In genomic region chr1:147890177-147890790, GRCh38 we compare ENCODE assay signal across 7 cellular contexts. TPM values are rescaled to one million over a fixed set of nuclear protein-coding genes. Genes with fewer than 3 reads are reported as not detected.
A peak's percentile ranks its signal among the peaks of the same experiment; 100 is the strongest.
DNase-seq lines count a peak whose midpoint lies in the region; ATAC-seq and TF ChIP-seq lines count a peak whose summit lies in the region.

No MANE protein-coding gene starts in this region.

- TF ChIP-seq CTCF in GM12874 (IDR thresholded peaks at IDR 0.05; ENCODE audit: insufficient read depth, low read depth, low read length) (peak; percentile 78), Peyer's patch (IDR thresholded peaks at IDR 0.05) (peak in 5 of 6 experiments; percentile 12 to 56 (median 51)), gastroesophageal sphincter (IDR thresholded peaks at IDR 0.05) (peak in 1 of 4 experiments; percentile 67)

- H3K4me3 ChIP-seq in Peyer's patch (no peak overlapping the region), gastroesophageal sphincter (no peak overlapping the region)

- no peak for TF ChIP-seq POLR2A in Peyer's patch (IDR thresholded peaks at IDR 0.05)
- TF ChIP-seq POLR2A in gastroesophageal sphincter (IDR thresholded peaks at IDR 0.05) = no peak

- intact Hi-C loops in posterior cingulate gyrus (cut with DNase I) = no loop called here

- H3K36me3 ChIP-seq in Peyer's patch = no peaks in the 10 kb centered on the region
- H3K36me3 ChIP-seq in gastroesophageal sphincter = no peaks in the 10 kb centered on the region

- H3K27ac ChIP-seq in Peyer's patch = no peak overlapping the region
- no peak overlapping the region for H3K27ac ChIP-seq in gastroesophageal sphincter

- no peak for TF ChIP-seq EP300 in gastroesophageal sphincter (IDR thresholded peaks at IDR 0.05)

- peak; percentile 60 for ATAC-seq in HG03520 (IDR thresholded peaks at IDR 0.05; ENCODE audit: unreplicated experiment)
- peak; percentile 68 for ATAC-seq in gastroesophageal sphincter
- no peak for ATAC-seq in GM18870 (IDR thresholded peaks at IDR 0.05; ENCODE audit: unreplicated experiment)

- no peaks in the 10 kb centered on the region for H3K4me1 ChIP-seq in Peyer's patch
- H3K4me1 ChIP-seq in gastroesophageal sphincter = peaks cover 0 to 10% (median 4%) of the 10 kb centered on the region in 3 donors

- H3K9me3 ChIP-seq in Peyer's patch (no peaks in the 10 kb centered on the region), gastroesophageal sphincter (no peaks in the 10 kb centered on the region)

- peak; percentile 25 to 81 (median 70) for DNase-seq in Peyer's patch
- DNase-seq in activated T-helper 1 cell treated with Interleukin-2 at 50 U/mL for 16 hours (ENCODE audit: low read depth) = peak; percentile 43
- DNase-seq in posterior cingulate gyrus = peak in 7 of 10 donors; percentile 25 to 91 (median 45)

- no peaks in the 10 kb centered on the region for H3K27me3 ChIP-seq in Peyer's patch
- peaks cover 18% of the 10 kb centered on the region for H3K27me3 ChIP-seq in gastroesophageal sphincter

- 8% methylated on average over 8 of the region's 12 CpGs; no CpG with 5 or more reads in 1 of the 2 donors for WGBS in gastroesophageal sphincter (ENCODE audit: low coverage in 1 of 2), 2 donors

RNA-seq across cellular contexts. Expression of gene GJA8, which starts 12.3 kb away (rescaled TPM):
- total RNA-seq in Peyer's patch (not detected), gastroesophageal sphincter (not detected)

RNA-seq across cellular contexts. Expression of gene GPR89B, which starts 37.9 kb away (rescaled TPM):
- total RNA-seq in Peyer's patch (10 to 100 TPM; 14.9 to 30.9 (median 27.8) TPM), gastroesophageal sphincter (10 to 100 TPM in 3 of 4 donors, 1 to 10 TPM in 1; 6.0 to 25.8 (median 16.6) TPM)
